25 cellular contexts compared by ENCODE assay signal in genomic region chr2:84989422-84989821, GRCh38.
"Had no signal": no experiment of that assay in that cellular context is flagged by ENCODE, and none has a peak within 500 bp of the region (broad histone marks: within the 10 kb centered on the region; RNA-seq: fewer than 3 reads in every experiment).

No MANE protein-coding gene starts in this region.

- H3K4me3 ChIP-seq: body of pancreas, cardiac muscle cell, lower lobe of right lung, right lobe of liver, skin epidermis, testis, upper lobe of left lung had no signal

- ATAC-seq: body of pancreas; left lobe of liver; lower lobe of right lung; right lobe of liver; stimulated activated memory B cell treated with anti-CD40 and anti-IgM and Interleukin-4, amounts not matched to agents 10 μg/mL and 1 μg/mL and 100 μg/mL, for 72 hours; T-helper 17 cell had no signal

- H3K27me3 ChIP-seq: body of pancreas, cardiac muscle cell, right lobe of liver, testis, upper lobe of left lung had no signal

- H3K27me3 Mint-ChIP-seq: activated CD4-positive, alpha-beta memory T cell treated with anti-CD3 and anti-CD28 coated beads, Interleukin-2, amount 10 ng/mL, durations not matched to agents 7 days and 5 days; dendritic cell treated with granulocyte-macrophage colony-stimulating factor and Interleukin-4, amounts not matched to agents 40 ng/mL and 50 ng/mL, for 4 days; naive B cell; stimulated activated memory B cell treated with anti-CD40 and anti-IgM and Interleukin-4, amounts not matched to agents 10 μg/mL and 1 μg/mL and 100 μg/mL, for 72 hours; T-helper 17 cell had no signal

- H3K36me3 ChIP-seq: cardiac muscle cell, lower lobe of right lung, right lobe of liver, upper lobe of left lung had no signal

- FAIRE-seq: endometrium, keratinocyte had no signal

- H3K27ac ChIP-seq: body of pancreas, cardiac muscle cell, lower lobe of right lung, right lobe of liver, skin epidermis, testis, upper lobe of left lung had no signal

- DNase-seq: activated CD4-positive, alpha-beta memory T cell treated with anti-CD3 and anti-CD28 coated beads, Interleukin-2, amount 10 ng/mL, durations not matched to agents 7 days and 5 days; activated CD4-positive, alpha-beta T cell treated with anti-CD3 and anti-CD28 coated beads for 48 hours; activated CD4-positive, CD25-positive, alpha-beta regulatory T cell; activated naive CD4-positive, alpha-beta T cell; anterior cingulate cortex; body of pancreas; effector CD4-positive, alpha-beta T cell; erythroblast; foreskin fibroblast; lower lobe of right lung; naive B cell; nucleus accumbens; right lobe of liver; stimulated activated CD4-positive, alpha-beta T cell treated with anti-CD3 and anti-CD28 coated beads, Interleukin-2, amount 100 ng/mL, for 24 hours; T-helper 17 cell; testis; upper lobe of left lung had no signal

- H3K36me3 Mint-ChIP-seq: naive B cell had no signal

- H3K27ac Mint-ChIP-seq: activated CD4-positive, alpha-beta memory T cell treated with anti-CD3 and anti-CD28 coated beads, Interleukin-2, amount 10 ng/mL, durations not matched to agents 7 days and 5 days; activated T-helper 2 cell treated with anti-CD3 and anti-CD28 coated beads, Interferon-gamma antibody, Interleukin-2, Interleukin-4, amounts not matched to agents 10 μg/mL and 5 μg/mL and 100 μg/mL, durations not matched to agents 14 hours and 24 hours and 36 hours; dendritic cell treated with granulocyte-macrophage colony-stimulating factor and Interleukin-4, amounts not matched to agents 40 ng/mL and 50 ng/mL, for 4 days; naive B cell; stimulated activated memory B cell treated with anti-CD40 and anti-IgM and Interleukin-4, amounts not matched to agents 10 μg/mL and 1 μg/mL and 100 μg/mL, for 72 hours; T-helper 17 cell had no signal

- H3K4me3 Mint-ChIP-seq: activated CD4-positive, alpha-beta memory T cell treated with anti-CD3 and anti-CD28 coated beads, Interleukin-2, amount 10 ng/mL, durations not matched to agents 7 days and 5 days; dendritic cell treated with granulocyte-macrophage colony-stimulating factor and Interleukin-4, amounts not matched to agents 40 ng/mL and 50 ng/mL, for 4 days; naive B cell; stimulated activated memory B cell treated with anti-CD40 and anti-IgM and Interleukin-4, amounts not matched to agents 10 μg/mL and 1 μg/mL and 100 μg/mL, for 72 hours; T-helper 17 cell had no signal

- H3K9me3 Mint-ChIP-seq: activated CD4-positive, alpha-beta memory T cell treated with anti-CD3 and anti-CD28 coated beads, Interleukin-2, amount 10 ng/mL, durations not matched to agents 7 days and 5 days; activated T-helper 2 cell treated with anti-CD3 and anti-CD28 coated beads, Interferon-gamma antibody, Interleukin-2, Interleukin-4, amounts not matched to agents 10 μg/mL and 5 μg/mL and 100 μg/mL, durations not matched to agents 14 hours and 24 hours and 36 hours; dendritic cell treated with granulocyte-macrophage colony-stimulating factor and Interleukin-4, amounts not matched to agents 40 ng/mL and 50 ng/mL, for 4 days; naive B cell; stimulated activated memory B cell treated with anti-CD40 and anti-IgM and Interleukin-4, amounts not matched to agents 10 μg/mL and 1 μg/mL and 100 μg/mL, for 72 hours had no signal

- H3K9me3 ChIP-seq: body of pancreas, lower lobe of right lung, right lobe of liver, testis, upper lobe of left lung had no signal
